ENCODE assay signal across 15 cellular contexts in genomic region chr1:145879775-145880174, GRCh38. TPM values are rescaled to one million over a fixed set of nuclear protein-coding genes. Genes with fewer than 3 reads are reported as not detected.
DNase-seq lines count a peak whose midpoint lies in the region; ATAC-seq and TF ChIP-seq lines count a peak whose summit lies in the region.
"Had no signal": no experiment of that assay in that cellular context is flagged by ENCODE, and none has a peak within 500 bp of the region (broad histone marks: within the 10 kb centered on the region; RNA-seq: fewer than 3 reads in every experiment).

No MANE protein-coding gene starts in this region.

- no peak for TF ChIP-seq POLR2A in thyroid gland (IDR thresholded peaks at IDR 0.05)

- no peaks in the 10 kb centered on the region for H3K27me3 ChIP-seq in esophagus (ENCODE audit: control insufficient read depth in 1 of 2, insufficient read depth in 2 of 2, low read length in 2 of 2)
- no peaks in the 10 kb centered on the region for H3K27me3 ChIP-seq in dorsolateral prefrontal cortex
- H3K27me3 ChIP-seq in thyroid gland = no peaks in the 10 kb centered on the region

- H3K9me3 ChIP-seq in esophagus (ENCODE audit: control insufficient read depth in 2 of 2, insufficient read depth in 1 of 2, low read depth in 1 of 2, low read length in 1 of 2) (peaks cover 0 to 2% of the 10 kb centered on the region in 2 donors), thyroid gland (no peaks in the 10 kb centered on the region)

- no peak for TF ChIP-seq CTCF in dorsolateral prefrontal cortex (IDR thresholded peaks at IDR 0.05 in 54 of 56, conservative IDR thresholded peaks at IDR 0.05 in 2 of 56; ENCODE audit: low read depth in 1 of 56, partially characterized antibody in 56 of 56)
- no peak for TF ChIP-seq CTCF in thyroid gland (IDR thresholded peaks at IDR 0.05)

- peaks cover 3 to 8% of the 10 kb centered on the region in 2 donors for H3K4me1 ChIP-seq in esophagus (ENCODE audit: control insufficient read depth in 2 of 2, insufficient read depth in 2 of 2, low read length in 1 of 2)
- H3K4me1 ChIP-seq in thyroid gland = no peaks in the 10 kb centered on the region

- H3K4me3 ChIP-seq in esophagus (ENCODE audit: low read depth in 1 of 2, low read length in 2 of 2) = no peak overlapping the region
- H3K4me3 ChIP-seq in dorsolateral prefrontal cortex = no peak overlapping the region
- no peak overlapping the region for H3K4me3 ChIP-seq in thyroid gland (replicated peaks in 1 of 3)

- DNase-seq in GDM1 (lab: John Stamatoyannopoulos, UW) = peak; percentile 6
- DNase-seq in NCI-H1417 (lab: John Stamatoyannopoulos, UW) = peak; percentile 89 to 100 (median 99)
- DNase-seq in NCI-H69 (lab: John Stamatoyannopoulos, UW) = peak; percentile 100
- DNase-seq in dorsolateral prefrontal cortex = no peak
- DNase-seq in thyroid gland = no peak
- no peak for DNase-seq in epidermal melanocyte (ENCODE audit: insufficient read length, low spot score)
- DNase-seq: activated CD4-positive, CD25-positive, alpha-beta regulatory T cell treated with anti-CD3 and anti-CD28 coated beads, Interleukin-2, amount 50 U/mL, for 72 hours; activated T-cell treated with anti-CD3 and anti-CD28 coated beads, Interleukin-2, amount 50 U/mL, for 48 hours; AML-193; amygdala; foreskin melanocyte; islet precursor cell had no signal

- no peak for ATAC-seq in GM21723 (IDR thresholded peaks at IDR 0.05; ENCODE audit: unreplicated experiment)

- peaks cover 0 to 4% of the 10 kb centered on the region in 2 donors for H3K36me3 ChIP-seq in esophagus (ENCODE audit: control insufficient read depth in 2 of 2, insufficient read depth in 2 of 2, low read length in 1 of 2)
- H3K36me3 ChIP-seq in thyroid gland = no peaks in the 10 kb centered on the region

- H3K27ac ChIP-seq in esophagus (ENCODE audit: low read depth in 2 of 2, low read length in 1 of 2) (peak overlapping the region; percentile 82 to 91), dorsolateral prefrontal cortex (no peak overlapping the region), thyroid gland (no peak overlapping the region)

- WGBS in esophagus, 2 donors = 57% methylated on average over 5 of the region's 5 CpGs
- WGBS in thyroid gland, 2 donors = 56 to 62% methylated on average over 5 of the region's 5 CpGs

- intact Hi-C loops in dorsolateral prefrontal cortex (cut with DNase I) = loop anchor here in 1 of 2 donors (10.0 kb wide), 1 partner anchor 55 kb away; the partner anchor contains the start of genes POLR3C and RNF115
- intact Hi-C loops in thyroid gland (cut with DNase I) = no loop called here

RNA-seq across cellular contexts. Expression of gene ANKRD35, which starts 5.9 kb away (rescaled TPM):
- 10 to 100 TPM; 13.9 to 17.0 TPM for polyA plus RNA-seq in esophagus
- 10 to 100 TPM in 13 of 120 experiments, 1 to 10 TPM in 107; 2.2 to 12.7 (median 7.2) TPM for total RNA-seq in dorsolateral prefrontal cortex
- 1 to 10 TPM in 3 of 4 donors, under 1 TPM in 1; 0.58 to 3.8 (median 1.7) TPM for total RNA-seq in thyroid gland
- total RNA-seq: SK-MEL-5 had no signal

RNA-seq across cellular contexts. Expression of gene PIAS3, which starts 20.9 kb away (rescaled TPM):
- 10 to 100 TPM; 29.8 to 43.6 TPM for polyA plus RNA-seq in esophagus
- total RNA-seq in dorsolateral prefrontal cortex = 10 to 100 TPM; 21.8 to 43.6 (median 31.9) TPM
- 10 to 100 TPM; 16.9 to 22.8 (median 20.3) TPM for total RNA-seq in thyroid gland

RNA-seq across cellular contexts. Expression of gene ITGA10, which starts 30.1 kb away (rescaled TPM):
- 1 to 10 TPM; 1.5 to 1.9 TPM for polyA plus RNA-seq in esophagus
- 10 to 100 TPM in 14 of 120 experiments, 1 to 10 TPM in 106; 1.3 to 18.3 (median 5.9) TPM for total RNA-seq in dorsolateral prefrontal cortex
- 1 to 10 TPM; 3.0 to 7.3 (median 5.0) TPM for total RNA-seq in thyroid gland

RNA-seq across cellular contexts. Expression of gene NUDT17, which starts 34.3 kb away (rescaled TPM):
- polyA plus RNA-seq in esophagus = 1 to 10 TPM; 1.5 to 2.2 TPM
- 10 to 100 TPM in 1 of 120 experiments, 1 to 10 TPM in 119; 2.6 to 10.1 (median 5.5) TPM for total RNA-seq in dorsolateral prefrontal cortex
- 1 to 10 TPM; 2.4 to 4.6 (median 3.4) TPM for total RNA-seq in thyroid gland

RNA-seq across cellular contexts. Expression of gene PEX11B, which starts 38.7 kb away (rescaled TPM):
- 10 to 100 TPM; 19.3 to 26.4 TPM for polyA plus RNA-seq in esophagus
- total RNA-seq in dorsolateral prefrontal cortex (10 to 100 TPM; 25.0 to 72.0 (median 54.2) TPM), thyroid gland (10 to 100 TPM; 30.6 to 42.1 (median 37.3) TPM)

Comparison
In these comparisons a context has a peak if more than half of its experiments do, and no peak if none do; other contexts are left out.
1. DNase-seq: peak in GDM1 (single experiment), NCI-H1417 (3 of 3) and NCI-H69 (single experiment); none in dorsolateral prefrontal cortex (0 of 10), thyroid gland (0 of 2) and epidermal melanocyte (single experiment).
2. H3K27ac ChIP-seq: peak in esophagus (2 of 2); none in dorsolateral prefrontal cortex (0 of 59) and thyroid gland (0 of 3).